8 cellular contexts compared by ENCODE assay signal in genomic region chr16:70428178-70428998, GRCh38. TPM values are rescaled to one million over a fixed set of nuclear protein-coding genes. Genes with fewer than 3 reads are reported as not detected.
DNase-seq lines count a peak whose midpoint lies in the region; TF ChIP-seq lines count a peak whose summit lies in the region.

No MANE protein-coding gene starts in this region.

- no peaks in the 10 kb centered on the region for H3K27me3 Mint-ChIP-seq in activated T-helper 2 cell treated with anti-CD3 and anti-CD28 coated beads, Interferon-gamma antibody, Interleukin-2, Interleukin-4, amounts not matched to agents 10 μg/mL and 5 μg/mL and 100 μg/mL, durations not matched to agents 14 hours and 24 hours and 36 hours (ENCODE audit: low read depth)

- intact Hi-C loops in activated T-helper 2 cell treated with anti-CD3 and anti-CD28 coated beads, Interferon-gamma antibody, Interleukin-2, Interleukin-4, amounts not matched to agents 10 μg/mL and 5 μg/mL and 100 μg/mL, durations not matched to agents 14 hours and 24 hours and 36 hours (cut with micrococcal nuclease): loop anchor here (1.0 to 2.0 kb wide), 2 partner anchors 11 to 48 kb away; partner anchors contain the start of gene ST3GAL2

- peaks cover 45% of the 10 kb centered on the region for H3K4me1 Mint-ChIP-seq in activated T-helper 2 cell treated with anti-CD3 and anti-CD28 coated beads, Interferon-gamma antibody, Interleukin-2, Interleukin-4, amounts not matched to agents 10 μg/mL and 5 μg/mL and 100 μg/mL, durations not matched to agents 14 hours and 24 hours and 36 hours (ENCODE audit: low read depth)

- peak overlapping the region; percentile 45 for H3K4me3 Mint-ChIP-seq in activated T-helper 2 cell treated with anti-CD3 and anti-CD28 coated beads, Interferon-gamma antibody, Interleukin-2, Interleukin-4, amounts not matched to agents 10 μg/mL and 5 μg/mL and 100 μg/mL, durations not matched to agents 14 hours and 24 hours and 36 hours (ENCODE audit: low read depth)

- peaks cover 22% of the 10 kb centered on the region for H3K4me1 ChIP-seq in HEK293 (ENCODE audit: control insufficient read depth, insufficient read depth, low read length)

- peaks cover 8% of the 10 kb centered on the region for H3K36me3 Mint-ChIP-seq in activated T-helper 2 cell treated with anti-CD3 and anti-CD28 coated beads, Interferon-gamma antibody, Interleukin-2, Interleukin-4, amounts not matched to agents 10 μg/mL and 5 μg/mL and 100 μg/mL, durations not matched to agents 14 hours and 24 hours and 36 hours (ENCODE audit: low read depth)

- H3K4me3 ChIP-seq in HEK293 (ENCODE audit: low read depth, low read length): no peak overlapping the region

- DNase-seq in EH (ENCODE audit: low read depth) (peak; percentile 97), NOMO-1 (lab: John Stamatoyannopoulos, UW; ENCODE audit: unreplicated experiment in 2 of 2) (peak; percentile 93 to 96), globus pallidus (ENCODE audit: low spot score) (peak; percentile 58), nucleus accumbens (lab: John Stamatoyannopoulos, UW) (peak in 51 of 56 donors; percentile 13 to 81 (median 50)), NCI-H774 (lab: John Stamatoyannopoulos, UW) (no peak), GM19240 (ENCODE audit: insufficient read length, low spot score) (no peak)
- peak; percentile 33 for DNase-seq in activated T-helper 2 cell treated with anti-CD3 and anti-CD28 coated beads, Interferon-gamma antibody, Interleukin-2, Interleukin-4, amounts not matched to agents 10 μg/mL and 5 μg/mL and 100 μg/mL, durations not matched to agents 14 hours and 24 hours and 36 hours (ENCODE audit: low spot score)

- H3K36me3 ChIP-seq in HEK293 (ENCODE audit: control insufficient read depth in 2 of 2, insufficient read depth in 1 of 2, low read length in 2 of 2): peaks cover 0 to 6% of the 10 kb centered on the region in 2 experiments; a peak in 1 of 3 replicates

- POLR2A ChIA-PET in HEK293 (lab: Yijun Ruan, JAX): interaction anchor here (0.6 to 1.5 kb wide), 10 partner anchors 9 to 140 kb away, joined by 3 to 12 read pairs (median 6); partner anchors contain the start of genes DDX19A and ST3GAL2

- no peak for TF ChIP-seq CTCF in HEK293 (tag by site-specific recombination; IDR thresholded peaks at IDR 0.05)

- H3K9me3 ChIP-seq in HEK293 (ENCODE audit: control insufficient read depth, insufficient read depth, low read depth, low read length): no peaks in the 10 kb centered on the region

- H3K27ac ChIP-seq in HEK293 (ENCODE audit: extremely low read depth, low read depth, low read length): peak overlapping the region; percentile 65

- H3K27ac Mint-ChIP-seq in activated T-helper 2 cell treated with anti-CD3 and anti-CD28 coated beads, Interferon-gamma antibody, Interleukin-2, Interleukin-4, amounts not matched to agents 10 μg/mL and 5 μg/mL and 100 μg/mL, durations not matched to agents 14 hours and 24 hours and 36 hours: peak overlapping the region; percentile 75

- H3K9me3 Mint-ChIP-seq in activated T-helper 2 cell treated with anti-CD3 and anti-CD28 coated beads, Interferon-gamma antibody, Interleukin-2, Interleukin-4, amounts not matched to agents 10 μg/mL and 5 μg/mL and 100 μg/mL, durations not matched to agents 14 hours and 24 hours and 36 hours: no peaks in the 10 kb centered on the region

- CTCF ChIA-PET in HEK293 (lab: Yijun Ruan, JAX): interaction anchor here (0.6 to 0.8 kb wide), 2 partner anchors 9 to 1402 kb away, joined by 3 to 4 read pairs; no protein-coding TSS in a partner anchor

TF ChIP-seq in HEK293, 187 proteins besides CTCF, POLR2A, EP300 and RAD21 (continues in another document):
- TF ChIP-seq ZNF16 (tag by site-specific recombination; IDR thresholded peaks at IDR 0.05; ENCODE audit: low read depth) (no peak), ZEB2 (tag by site-specific recombination; IDR thresholded peaks at IDR 0.05) (0 out of 2 replicates have a peak, but pooled peaks have one; percentile 56), ZNF280C (tag by site-specific recombination; IDR thresholded peaks at IDR 0.05) (no peak), SP3 (tag by site-specific recombination; IDR thresholded peaks at IDR 0.05) (0 out of 2 replicates have a peak, but pooled peaks have one; percentile 46), BCL11B (tag by site-specific recombination; IDR thresholded peaks at IDR 0.05; ENCODE audit: low read depth) (no peak), ZNF416 (tag by site-specific recombination; IDR thresholded peaks at IDR 0.05) (no peak), ZNF473 (tag by site-specific recombination; IDR thresholded peaks at IDR 0.05) (no peak), AEBP2 (tag by site-specific recombination; IDR thresholded peaks at IDR 0.05; ENCODE audit: borderline replicate concordance) (no peak), ZNF114 (tag by site-specific recombination; IDR thresholded peaks at IDR 0.05) (no peak), REST (tag by site-specific recombination; IDR thresholded peaks at IDR 0.05) (no peak), ZNF366 (tag by site-specific recombination; conservative IDR thresholded peaks at IDR 0.05) (peak; percentile 60), ZNF785 (tag by site-specific recombination; IDR thresholded peaks at IDR 0.05) (no peak), ZNF302 (tag by site-specific recombination; IDR thresholded peaks at IDR 0.05; ENCODE audit: low read depth) (no peak), ZNF23 (tag by site-specific recombination; IDR thresholded peaks at IDR 0.05; ENCODE audit: borderline replicate concordance) (no peak), ZNF521 (tag by site-specific recombination; IDR thresholded peaks at IDR 0.05) (no peak), ZNF2 (tag by site-specific recombination; IDR thresholded peaks at IDR 0.05) (no peak), PRDM1 (tag by site-specific recombination; IDR thresholded peaks at IDR 0.05) (peak; percentile 37; the same call in 1 of the 2 replicates), ZNF324 (tag by site-specific recombination; IDR thresholded peaks at IDR 0.05) (no peak), GLI4 (tag by site-specific recombination; IDR thresholded peaks at IDR 0.05) (no peak), ZNF391 (tag by site-specific recombination; IDR thresholded peaks at IDR 0.05; ENCODE audit: borderline replicate concordance, low read depth) (no peak)

RNA-seq across cellular contexts. Expression of gene ST3GAL2, which starts 10.5 kb away (rescaled TPM):
- total RNA-seq in activated T-helper 2 cell treated with anti-CD3 and anti-CD28 coated beads, Interferon-gamma antibody, Interleukin-2, Interleukin-4, amounts not matched to agents 10 μg/mL and 5 μg/mL and 100 μg/mL, durations not matched to agents 14 hours and 24 hours and 36 hours: 33.0 and 35.1 TPM in 2 replicates

RNA-seq across cellular contexts. Expression of gene FCSK, which starts 26.0 kb away (rescaled TPM):
- 19.7 and 21.9 TPM in 2 replicates for total RNA-seq in activated T-helper 2 cell treated with anti-CD3 and anti-CD28 coated beads, Interferon-gamma antibody, Interleukin-2, Interleukin-4, amounts not matched to agents 10 μg/mL and 5 μg/mL and 100 μg/mL, durations not matched to agents 14 hours and 24 hours and 36 hours

Comparison
In these comparisons a context has a peak if more than half of its experiments do, and no peak if none do; other contexts are left out.
1. DNase-seq: peak in EH (single experiment), NOMO-1 (2 of 2), activated T-helper 2 cell treated with anti-CD3 and anti-CD28 coated beads, Interferon-gamma antibody, Interleukin-2, Interleukin-4, amounts not matched to agents 10 μg/mL and 5 μg/mL and 100 μg/mL, durations not matched to agents 14 hours and 24 hours and 36 hours (single experiment), globus pallidus (single experiment) and nucleus accumbens (51 of 56); none in NCI-H774 (single experiment) and GM19240 (single experiment).